10 cellular contexts compared by ENCODE assay signal in genomic region chr12:51388066-51388799, GRCh38. TPM values are rescaled to one million over a fixed set of nuclear protein-coding genes. Genes with fewer than 3 reads are reported as not detected.
DNase-seq lines count a peak whose midpoint lies in the region; FAIRE-seq and TF ChIP-seq lines count a peak whose summit lies in the region.
"Had no signal": no experiment of that assay in that cellular context is flagged by ENCODE, and none has a peak within 500 bp of the region (broad histone marks: within the 10 kb centered on the region; RNA-seq: fewer than 3 reads in every experiment).

No MANE protein-coding gene starts in this region.

- H3K27me3 ChIP-seq in BE2C: no peaks in the 10 kb centered on the region
- no peaks in the 10 kb centered on the region for H3K27me3 ChIP-seq in keratinocyte (ENCODE audit: control insufficient read depth, extremely low read depth, insufficient read depth, low read length)

- no TSS peak for BruUV-seq in OCI-LY7 (replicated peaks; lab: Mats Ljungman, UMichigan)

- peaks cover 6% of the 10 kb centered on the region for H3K27me3 Mint-ChIP-seq in glutamatergic neuron (ENCODE audit: unreplicated experiment)

- H3K36me3 Mint-ChIP-seq in glutamatergic neuron (ENCODE audit: unreplicated experiment): no peaks in the 10 kb centered on the region

- in situ Hi-C loops in KBM-7 (cut with MboI; ENCODE audit: low pct_unique_long_range_greater_than_20kb, low sequenced_read_pairs): no loop called here
- in situ Hi-C loops in astrocyte of the cerebellum (cut with HindIII; ENCODE audit: low sequenced_read_pairs): no loop called here

- H4K20me1 ChIP-seq in keratinocyte (ENCODE audit: control insufficient read depth, extremely low read depth, insufficient read depth, low read length) (no peaks in the 10 kb centered on the region), OCI-LY7 (ENCODE audit: insufficient read depth, low read length) (no peaks in the 10 kb centered on the region)

- CTCF ChIA-PET in OCI-LY7 (lab: Charles Lee; ENCODE audit: unreplicated experiment): no interaction called here

- peak; percentile 61 for FAIRE-seq in keratinocyte (lab: Jason Lieb, UNC)
- FAIRE-seq: GM12892 had no signal

- no peak overlapping the region for H3K27ac Mint-ChIP-seq in glutamatergic neuron (ENCODE audit: unreplicated experiment)

- H2AFZ ChIP-seq in keratinocyte (ENCODE audit: control insufficient read depth, low read length): no peak overlapping the region
- no peak overlapping the region for H2AFZ ChIP-seq in OCI-LY7 (ENCODE audit: low read length)

- H3K4me1 ChIP-seq in BE2C (peaks cover 27% of the 10 kb centered on the region), keratinocyte (ENCODE audit: control insufficient read depth, extremely low read depth, insufficient read depth, low read length) (peaks cover 45% of the 10 kb centered on the region), OCI-LY7 (ENCODE audit: insufficient read depth, low read length, poor library complexity, severe bottlenecking) (peaks cover 12% of the 10 kb centered on the region)

- no peaks in the 10 kb centered on the region for H3K9me3 ChIP-seq in BE2C
- H3K9me3 ChIP-seq in keratinocyte (ENCODE audit: control insufficient read depth, low read depth, low read length): no peaks in the 10 kb centered on the region
- H3K9me3 ChIP-seq in OCI-LY7 (ENCODE audit: low read length): no peaks in the 10 kb centered on the region

- H3K27ac ChIP-seq in keratinocyte (ENCODE audit: control insufficient read depth, insufficient read depth, low read length): peak overlapping the region; percentile 51
- no peak overlapping the region for H3K27ac ChIP-seq in OCI-LY7 (ENCODE audit: low read depth, low read length, poor library complexity, severe bottlenecking)

- peak overlapping the region; percentile 52 for H3K4me2 ChIP-seq in keratinocyte (ENCODE audit: control insufficient read depth, extremely low read depth, insufficient read depth, low read depth, low read length)
- no peak overlapping the region for H3K4me2 ChIP-seq in OCI-LY7 (ENCODE audit: low read length)

- peak; percentile 77 for DNase-seq in BE2C
- DNase-seq in KBM-7: peak; percentile 88
- peak; percentile 24 for DNase-seq in astrocyte of the cerebellum (ENCODE audit: low read depth)
- no peak for DNase-seq in keratinocyte (ENCODE audit: low read depth, low spot score)
- DNase-seq in mucosa of gallbladder (ENCODE audit: low spot score): no peak
- no peak for DNase-seq in glutamatergic neuron
- DNase-seq in OCI-LY7 (ENCODE audit: low spot score): no peak
- no peak for DNase-seq in stimulated activated CD4-positive, alpha-beta T cell treated with anti-CD3 and anti-CD28 coated beads, Interleukin-4, amount 100 ng/mL, for 1 hour
- DNase-seq: activated CD8-positive, alpha-beta memory T cell treated with anti-CD3 and anti-CD28 coated beads, Interleukin-2, amount 50 U/mL, for 48 hours had no signal

- POLR2A ChIA-PET in OCI-LY7 (lab: Charles Lee): no interaction called here

- H3K36me3 ChIP-seq in BE2C (no peaks in the 10 kb centered on the region), keratinocyte (ENCODE audit: control insufficient read depth in 2 of 2, extremely low read depth in 1 of 2, insufficient read depth in 2 of 2, low read length in 2 of 2) (peaks cover 7 to 16% of the 10 kb centered on the region in 2 experiments), OCI-LY7 (ENCODE audit: insufficient read depth, low read length) (no peaks in the 10 kb centered on the region)

- H3K9ac ChIP-seq in keratinocyte (ENCODE audit: control insufficient read depth, extremely low read depth, insufficient read depth, low read length): peak overlapping the region; percentile 20

- H3K4me3 ChIP-seq in BE2C (ENCODE audit: low read depth, low read length) (peak overlapping the region; percentile 11; the same call in 1 of the 2 replicates), astrocyte of the cerebellum (ENCODE audit: low read depth, low read length) (no peak overlapping the region), keratinocyte (ENCODE audit: control insufficient read depth in 2 of 3, extremely low read depth in 1 of 3, insufficient read depth in 2 of 3, low read depth in 1 of 3, low read length in 3 of 3) (peak overlapping the region in 1 of 3 experiments; percentile 11), OCI-LY7 (ENCODE audit: low read depth, low read length, poor library complexity, severe bottlenecking) (no peak overlapping the region)

- TF ChIP-seq CTCF in BE2C (IDR thresholded peaks at IDR 0.05; ENCODE audit: low read depth, low read length): no peak
- no peak for TF ChIP-seq CTCF in astrocyte of the cerebellum (IDR thresholded peaks at IDR 0.05; ENCODE audit: low read depth, low read length, missing control alignments)
- TF ChIP-seq CTCF in keratinocyte (optimal IDR thresholded peaks at IDR 0.05 in 1 of 3, IDR thresholded peaks at IDR 0.05 in 1 of 3, conservative IDR thresholded peaks at IDR 0.05 in 1 of 3; ENCODE audit: extremely low read depth in 1 of 3, insufficient read depth in 2 of 3, low read length in 3 of 3): no peak
- no peak for TF ChIP-seq CTCF in glutamatergic neuron (IDR thresholded peaks at IDR 0.05; ENCODE audit: partially characterized antibody, unreplicated experiment)
- no peak for TF ChIP-seq CTCF in OCI-LY7 (conservative IDR thresholded peaks at IDR 0.05; ENCODE audit: low read length)

- peaks cover 3% of the 10 kb centered on the region for H3K9me3 Mint-ChIP-seq in glutamatergic neuron (ENCODE audit: unreplicated experiment)

- no peaks in the 10 kb centered on the region for H3K4me1 Mint-ChIP-seq in glutamatergic neuron (ENCODE audit: low read depth, unreplicated experiment)

- H3K79me2 ChIP-seq in keratinocyte (ENCODE audit: control insufficient read depth, insufficient read depth, low read length) (peaks cover 10% of the 10 kb centered on the region), OCI-LY7 (ENCODE audit: insufficient read depth, low read depth, low read length) (no peaks in the 10 kb centered on the region)

- peaks cover 4% of the 10 kb centered on the region for H3K9me1 ChIP-seq in keratinocyte (ENCODE audit: control insufficient read depth, extremely low read depth, insufficient read depth, low read length)

- intact Hi-C loops in OCI-LY7 (cut with micrococcal nuclease; ENCODE audit: unreplicated experiment): no loop called here

- no peaks in the 10 kb centered on the region for H3K9me2 ChIP-seq in OCI-LY7 (ENCODE audit: insufficient read depth, low read length)

- dilution Hi-C loops in keratinocyte (cut with MboI; ENCODE audit: extremely low pct_ligation_motif_present, low sequenced_read_pairs): no loop called here

- no peak overlapping the region for H3K4me3 Mint-ChIP-seq in glutamatergic neuron (ENCODE audit: unreplicated experiment)

RNA-seq across cellular contexts. Expression of gene GALNT6, which starts 3.0 kb away (rescaled TPM):
- 5.9 TPM for polyA plus RNA-seq in BE2C (2012; ENCODE audit: insufficient read depth, insufficient read length, low read depth)
- 42.7 to 78.1 TPM (median 57.5 TPM) in 3 replicates for polyA plus RNA-seq in keratinocyte
- polyA plus RNA-seq in keratinocyte (2011; ENCODE audit: low read depth): 11.4 TPM
- 19.7 and 22.1 TPM in 2 replicates for polyA plus RNA-seq in keratinocyte (2011; cell fraction: cytosol; rRNA removed)
- polyA plus RNA-seq in keratinocyte (2011; cell fraction: nucleus; rRNA removed): 122 and 134 TPM in 2 replicates
- 42.1 and 70.3 TPM in 2 replicates for polyA plus RNA-seq in keratinocyte (2012; ENCODE audit: low replicate concordance)
- 65.5 to 107 TPM (median 67.8 TPM) in 3 replicates for polyA minus RNA-seq in keratinocyte
- polyA minus RNA-seq in keratinocyte (2011; cell fraction: cytosol; rRNA and poly(A)+ RNA removed): 38.2 TPM
- 129 and 180 TPM in 2 replicates for polyA minus RNA-seq in keratinocyte (2011; cell fraction: nucleus; rRNA and poly(A)+ RNA removed)
- total RNA-seq in mucosa of gallbladder: 6.2 TPM
- total RNA-seq in glutamatergic neuron (ENCODE audit: unreplicated experiment): 0.39 TPM
- 0.41 and 1.4 TPM in 2 replicates for total RNA-seq in OCI-LY7 (2014; rRNA removed; shearing (Covaris generic))
- 4.8 and 5.5 TPM in 2 replicates for total RNA-seq in OCI-LY7 (2022)

RNA-seq across cellular contexts. Expression of gene SLC4A8, which starts 36.4 kb away (rescaled TPM):
- polyA plus RNA-seq in BE2C (2012; ENCODE audit: insufficient read depth, insufficient read length, low read depth): 12.2 TPM
- 1.1 to 2.3 TPM (median 2.0 TPM) in 3 replicates for polyA plus RNA-seq in keratinocyte
- 1.7 TPM for polyA plus RNA-seq in keratinocyte (2011; ENCODE audit: low read depth)
- 0.95 and 1.5 TPM in 2 replicates for polyA plus RNA-seq in keratinocyte (2011; cell fraction: cytosol; rRNA removed)
- 6.0 and 8.2 TPM in 2 replicates for polyA plus RNA-seq in keratinocyte (2011; cell fraction: nucleus; rRNA removed)
- polyA plus RNA-seq in keratinocyte (2012; ENCODE audit: low replicate concordance): 0.65 and 0.87 TPM in 2 replicates
- polyA minus RNA-seq in keratinocyte: 6.3 to 8.1 TPM (median 6.3 TPM) in 3 replicates
- polyA minus RNA-seq in keratinocyte (2011; cell fraction: cytosol; rRNA and poly(A)+ RNA removed): 2.5 TPM
- 2.8 and 9.3 TPM in 2 replicates for polyA minus RNA-seq in keratinocyte (2011; cell fraction: nucleus; rRNA and poly(A)+ RNA removed)
- 2.6 TPM for total RNA-seq in mucosa of gallbladder
- total RNA-seq in glutamatergic neuron (ENCODE audit: unreplicated experiment): 80.0 TPM
- 0.21 and 1.0 TPM in 2 replicates for total RNA-seq in OCI-LY7 (2014; rRNA removed; shearing (Covaris generic))
- total RNA-seq in OCI-LY7 (2022): 6.7 and 9.8 TPM in 2 replicates

RNA-seq across cellular contexts. Expression of gene CELA1, which starts 41.8 kb away (rescaled TPM):
- polyA plus RNA-seq in BE2C (2012; ENCODE audit: insufficient read depth, insufficient read length, low read depth): not detected
- not detected in 3 replicates for polyA plus RNA-seq in keratinocyte
- polyA plus RNA-seq in keratinocyte (2011; ENCODE audit: low read depth): not detected
- not detected in 2 replicates for polyA plus RNA-seq in keratinocyte (2011; cell fraction: cytosol; rRNA removed)
- polyA plus RNA-seq in keratinocyte (2011; cell fraction: nucleus; rRNA removed): 0.16 TPM in 1 of 2 replicates, not detected in the other
- not detected in 2 replicates for polyA plus RNA-seq in keratinocyte (2012; ENCODE audit: low replicate concordance)
- not detected in 3 replicates for polyA minus RNA-seq in keratinocyte
- not detected for polyA minus RNA-seq in keratinocyte (2011; cell fraction: cytosol; rRNA and poly(A)+ RNA removed)
- polyA minus RNA-seq in keratinocyte (2011; cell fraction: nucleus; rRNA and poly(A)+ RNA removed): not detected in 2 replicates
- not detected for total RNA-seq in mucosa of gallbladder
- not detected for total RNA-seq in glutamatergic neuron (ENCODE audit: unreplicated experiment)
- not detected in 2 replicates for total RNA-seq in OCI-LY7 (2014; rRNA removed; shearing (Covaris generic))
- total RNA-seq in OCI-LY7 (2022): not detected in 2 replicates

Comparison
In these comparisons a context has a peak if more than half of its experiments do, and no peak if none do; other contexts are left out.
1. DNase-seq: peak in BE2C (single experiment), KBM-7 (single experiment) and astrocyte of the cerebellum (single experiment); none in keratinocyte (single experiment), mucosa of gallbladder (single experiment), glutamatergic neuron (single experiment), OCI-LY7 (single experiment) and stimulated activated CD4-positive, alpha-beta T cell treated with anti-CD3 and anti-CD28 coated beads, Interleukin-4, amount 100 ng/mL, for 1 hour (single experiment).